Comparison of ENCODE assay signal across 1 cellular context in genomic region chr6:35727935-35728662, GRCh38.
TF ChIP-seq lines count a peak whose summit lies in the region.

No MANE protein-coding gene starts in this region.

TF ChIP-seq in K562, 482 proteins besides CTCF, POLR2A, EP300 and RAD21 (continued from another document and continues in another):
- TF ChIP-seq RREB1 (CRISPR knock-in tag; IDR thresholded peaks at IDR 0.05): 0 out of 2 replicates have a peak, but pooled peaks have one; percentile 16
- peak; percentile 86; the same call in 1 of the 2 replicates for TF ChIP-seq ZNF668 (CRISPR knock-in tag; IDR thresholded peaks at IDR 0.05)
- TF ChIP-seq BRD9 (IDR thresholded peaks at IDR 0.05; ENCODE audit: low read depth, partially characterized antibody): peak; percentile 91
- peak; percentile 25 for TF ChIP-seq PCBP1 (IDR thresholded peaks at IDR 0.05; ENCODE audit: low read depth, low read length, poor library complexity, severe bottlenecking)
- TF ChIP-seq CCAR2 (IDR thresholded peaks at IDR 0.05; ENCODE audit: low read depth, low read length): no peak
- TF ChIP-seq COPS2 (conservative IDR thresholded peaks at IDR 0.05): no peak
- peak; percentile 49; the same call in 1 of the 2 replicates for TF ChIP-seq MECOM (CRISPR knock-in tag; IDR thresholded peaks at IDR 0.05)
- TF ChIP-seq TBP (optimal IDR thresholded peaks at IDR 0.05; ENCODE audit: low read depth, low read length): peak; percentile 82
- peak; percentile 88; the same call in 1 of the 2 replicates for TF ChIP-seq NR4A1 (CRISPR knock-in tag; IDR thresholded peaks at IDR 0.05)
- peak; percentile 90 for TF ChIP-seq NR4A1 (tag; IDR thresholded peaks at IDR 0.05)
- TF ChIP-seq ZNF224 (CRISPR knock-in tag; IDR thresholded peaks at IDR 0.05): no peak
- no peak for TF ChIP-seq SNAPC5 (CRISPR knock-in tag; IDR thresholded peaks at IDR 0.05)
- TF ChIP-seq MLLT1 (IDR thresholded peaks at IDR 0.05): peak; percentile 49 to 99; a peak in 3 of 4 replicates
- no peak for TF ChIP-seq HDAC3 (IDR thresholded peaks at IDR 0.05; ENCODE audit: borderline replicate concordance, partially characterized antibody)
- no peak for TF ChIP-seq RERE (CRISPR knock-in tag; IDR thresholded peaks at IDR 0.05; ENCODE audit: borderline replicate concordance)
- TF ChIP-seq SRF (CRISPR knock-in tag; IDR thresholded peaks at IDR 0.05): 0 out of 4 replicates have a peak, but pooled peaks of 1 of the 2 experiments have one; percentile 15
- no peak for TF ChIP-seq ZNF609 (CRISPR knock-in tag; IDR thresholded peaks at IDR 0.05; ENCODE audit: borderline replicate concordance)
- 0 out of 4 replicates have a peak, but pooled peaks of 1 of the 2 experiments have one; percentile 54 for TF ChIP-seq NONO (IDR thresholded peaks at IDR 0.05; ENCODE audit: low read depth in 2 of 2, low read length in 1 of 2)
- no peak; the same call in 1 of the 2 replicates for TF ChIP-seq MIER1 (IDR thresholded peaks at IDR 0.05; ENCODE audit: low read depth)
- TF ChIP-seq BRCA1 (IDR thresholded peaks at IDR 0.05): no peak
- TF ChIP-seq BRCA1 (CRISPR knock-in tag; IDR thresholded peaks at IDR 0.05): no peak
- TF ChIP-seq KDM5B (IDR thresholded peaks at IDR 0.05; ENCODE audit: insufficient replicate concordance, low read depth, low read length): peak; percentile 80
- TF ChIP-seq ZNF23 (CRISPR knock-in tag; IDR thresholded peaks at IDR 0.05): no peak
- peak; percentile 54; the same call in 1 of the 2 replicates for TF ChIP-seq RUNX1 (IDR thresholded peaks at IDR 0.05; ENCODE audit: low read depth)
- no peak for TF ChIP-seq PREB (CRISPR knock-in tag; IDR thresholded peaks at IDR 0.05)
- peak; percentile 92 for TF ChIP-seq CCNT2 (IDR thresholded peaks at IDR 0.05; ENCODE audit: borderline replicate concordance, extremely low read depth, insufficient read length, low read depth, low read length)
- TF ChIP-seq ZNF165 (CRISPR knock-in tag; IDR thresholded peaks at IDR 0.05; ENCODE audit: borderline replicate concordance): no peak
- no peak for TF ChIP-seq CBX2 (IDR thresholded peaks at IDR 0.05; ENCODE audit: insufficient read depth, low read length, poor library complexity, severe bottlenecking)
- TF ChIP-seq HDAC2 (IDR thresholded peaks at IDR 0.05): peak; percentile 67
- TF ChIP-seq ZNF282 (CRISPR knock-in tag; IDR thresholded peaks at IDR 0.05): peak; percentile 74; the same call in 1 of the 2 replicates
- peak; percentile 95 for TF ChIP-seq CREB3L1 (IDR thresholded peaks at IDR 0.05; ENCODE audit: borderline replicate concordance, low read depth)
- TF ChIP-seq STAT5A (IDR thresholded peaks at IDR 0.05; ENCODE audit: borderline replicate concordance, low read length): no peak
- no peak for TF ChIP-seq ZNF764 (CRISPR knock-in tag; IDR thresholded peaks at IDR 0.05; ENCODE audit: low read depth)
- TF ChIP-seq GTF2E2 (tag; IDR thresholded peaks at IDR 0.05): no peak
- no peak for TF ChIP-seq ZC3H11A (IDR thresholded peaks at IDR 0.05; ENCODE audit: low read depth, low read length)
- peak; percentile 92 for TF ChIP-seq C11orf30 (IDR thresholded peaks at IDR 0.05; ENCODE audit: low read depth)
- no peak for TF ChIP-seq ZNF146 (CRISPR knock-in tag; IDR thresholded peaks at IDR 0.05; ENCODE audit: unreplicated experiment)
- peak; percentile 97 for TF ChIP-seq VEZF1 (CRISPR knock-in tag; IDR thresholded peaks at IDR 0.05)
- peak; percentile 55; the same call in 1 of the 2 replicates for TF ChIP-seq DIDO1 (tag; IDR thresholded peaks at IDR 0.05; ENCODE audit: low read depth)
